In genomic region chr21:45768011-45768740, GRCh38 we compare ENCODE assay signal across 11 cellular contexts.
DNase-seq lines count a peak whose midpoint lies in the region; ATAC-seq and TF ChIP-seq lines count a peak whose summit lies in the region.
"Had no signal": no experiment of that assay in that cellular context is flagged by ENCODE, and none has a peak within 500 bp of the region (broad histone marks: within the 10 kb centered on the region; RNA-seq: fewer than 3 reads in every experiment).

No MANE protein-coding gene starts in this region.

- H3K9me3 Mint-ChIP-seq in activated T-cell treated with anti-CD3 and anti-CD28 coated beads, Interleukin-2, amount 50 U/mL, for 72 hours, result peaks cover 3 to 7% of the 10 kb centered on the region in 2 donors

- no peaks in the 10 kb centered on the region for H4K20me1 ChIP-seq in Karpas-422 (ENCODE audit: insufficient read depth, low read depth, low read length)

- H3K4me1 Mint-ChIP-seq in activated T-cell treated with anti-CD3 and anti-CD28 coated beads, Interleukin-2, amount 50 U/mL, for 72 hours (ENCODE audit: low read depth), result peaks cover 70% of the 10 kb centered on the region

- H3K4me3 Mint-ChIP-seq in activated T-cell treated with anti-CD3 and anti-CD28 coated beads, Interleukin-2, amount 50 U/mL, for 72 hours, result peak overlapping the region; percentile 59 to 75

- H3K27ac ChIP-seq in mesenchymal stem cell (ENCODE audit: low read length, poor library complexity, severe bottlenecking) (no peak overlapping the region), Karpas-422 (ENCODE audit: low read length) (no peak overlapping the region)
- H3K27ac ChIP-seq: dorsolateral prefrontal cortex had no signal

- no peaks in the 10 kb centered on the region for H3K79me2 ChIP-seq in Karpas-422 (ENCODE audit: low read length)

- H3K9me3 ChIP-seq in mesenchymal stem cell (ENCODE audit: control insufficient read depth, low read length) (peaks cover 5% of the 10 kb centered on the region), Karpas-422 (ENCODE audit: low read length) (peaks cover 4% of the 10 kb centered on the region; the same call in 1 of the 2 replicates)

- H3K23ac ChIP-seq in mesenchymal stem cell (ENCODE audit: low read length in 2 of 2), result no peak overlapping the region

- H3K14ac ChIP-seq in mesenchymal stem cell (ENCODE audit: low read length in 2 of 2), result peak overlapping the region in 1 of 2 experiments; percentile 73

- DNase-seq in activated T-cell treated with anti-CD3 and anti-CD28 coated beads, Interleukin-2, amount 50 U/mL, for 72 hours, result peak; percentile 53 to 63
- peak; percentile 6 for DNase-seq in mesenchymal stem cell
- peak; percentile 15 to 54 for DNase-seq in stimulated activated CD8-positive, alpha-beta memory T cell treated with anti-CD3 and anti-CD28 coated beads, Interleukin-2, amount 100 ng/mL, for 48 hours (ENCODE audit: low read depth in 2 of 2)
- no peak for DNase-seq in SK-N-DZ (ENCODE audit: low spot score)
- no peak for DNase-seq in NCI-H524 treated with DMSO at 0.1 percent for 48 hours (lab: John Stamatoyannopoulos, UW)
- no peak for DNase-seq in Karpas-422
- DNase-seq: dorsolateral prefrontal cortex, hippocampal formation, NCI-H1930 had no signal

- H3K36me3 ChIP-seq in mesenchymal stem cell (ENCODE audit: control insufficient read depth in 1 of 2, insufficient read depth in 2 of 2, low read depth in 1 of 2, low read length in 2 of 2) (peaks cover 5 to 12% of the 10 kb centered on the region in 2 experiments), Karpas-422 (ENCODE audit: insufficient read depth, low read length) (no peaks in the 10 kb centered on the region)

- H2AFZ ChIP-seq in mesenchymal stem cell (ENCODE audit: low read depth, low read length) (no peak overlapping the region), Karpas-422 (ENCODE audit: low read length) (no peak overlapping the region)

- no peak overlapping the region for H4K8ac ChIP-seq in mesenchymal stem cell (ENCODE audit: low read length)

- H3K79me1 ChIP-seq in mesenchymal stem cell (replicated peaks; ENCODE audit: low read length, poor library complexity, severe bottlenecking), result peaks cover 13% of the 10 kb centered on the region

- no peak overlapping the region for H2BK120ac ChIP-seq in mesenchymal stem cell (ENCODE audit: low read depth, low read length)

- H3K4me3 ChIP-seq in mesenchymal stem cell (ENCODE audit: insufficient read depth in 1 of 2, low read depth in 1 of 2, low read length in 2 of 2) (no peak overlapping the region), Karpas-422 (ENCODE audit: low read length) (no peak overlapping the region)
- H3K4me3 ChIP-seq: dorsolateral prefrontal cortex had no signal

- no peaks in the 10 kb centered on the region for H3K9me2 ChIP-seq in Karpas-422 (replicated peaks; ENCODE audit: insufficient read depth, low read length)

- H2BK5ac ChIP-seq in mesenchymal stem cell (ENCODE audit: low read depth, low read length, poor library complexity, severe bottlenecking), result no peak overlapping the region

- ATAC-seq in SK-N-SH treated with all-trans-retinoic acid at 6 μM for 48 hours (peak; percentile 73), GM21526 (IDR thresholded peaks at IDR 0.05; ENCODE audit: low FRiP score, unreplicated experiment) (no peak)
- peak; percentile 67 to 72 for ATAC-seq in activated T-cell treated with anti-CD3 and anti-CD28 coated beads, Interleukin-2, amount 50 U/mL, for 72 hours (replicated peaks in 1 of 2)

- H3K9ac ChIP-seq in mesenchymal stem cell (ENCODE audit: low read length), result no peak overlapping the region
- H3K9ac ChIP-seq in Karpas-422 (ENCODE audit: low read length), result no peak overlapping the region

- H2BK15ac ChIP-seq in mesenchymal stem cell (ENCODE audit: low read depth, poor library complexity, severe bottlenecking), result no peak overlapping the region

- H4K91ac ChIP-seq in mesenchymal stem cell (ENCODE audit: low read length), result no peak overlapping the region

- H3K4me2 ChIP-seq in mesenchymal stem cell (ENCODE audit: low read length, poor library complexity, severe bottlenecking) (no peak overlapping the region), Karpas-422 (ENCODE audit: low read depth, low read length, poor library complexity, severe bottlenecking) (no peak overlapping the region)

- no peak overlapping the region for H2BK12ac ChIP-seq in mesenchymal stem cell (ENCODE audit: low read length in 2 of 2)

- H3K4ac ChIP-seq in mesenchymal stem cell (ENCODE audit: low read depth in 1 of 2, low read length in 2 of 2), result no peak overlapping the region

- no peak overlapping the region for H2AK5ac ChIP-seq in mesenchymal stem cell (ENCODE audit: low read length, severe bottlenecking)

- peak overlapping the region; percentile 89 for H3K27ac Mint-ChIP-seq in activated T-cell treated with anti-CD3 and anti-CD28 coated beads, Interleukin-2, amount 50 U/mL, for 72 hours

- H3K4me1 ChIP-seq in mesenchymal stem cell (ENCODE audit: control insufficient read depth, insufficient read depth, low read depth, low read length) (peaks cover 13% of the 10 kb centered on the region), Karpas-422 (ENCODE audit: low read length) (no peaks in the 10 kb centered on the region)

- peaks cover 0 to 7% of the 10 kb centered on the region in 2 donors for H3K36me3 Mint-ChIP-seq in activated T-cell treated with anti-CD3 and anti-CD28 coated beads, Interleukin-2, amount 50 U/mL, for 72 hours (ENCODE audit: insufficient read depth in 2 of 2)

- 77% methylated on average over 10 of the region's 11 CpGs for WGBS in mesenchymal stem cell

- H3K27me3 Mint-ChIP-seq in activated T-cell treated with anti-CD3 and anti-CD28 coated beads, Interleukin-2, amount 50 U/mL, for 72 hours (ENCODE audit: low read depth), result no peaks in the 10 kb centered on the region

- H3K27me3 ChIP-seq in mesenchymal stem cell (ENCODE audit: control insufficient read depth in 1 of 2, insufficient read depth in 1 of 2, low read length in 2 of 2) (peaks cover 0 to 4% of the 10 kb centered on the region in 2 experiments), Karpas-422 (ENCODE audit: low read length) (no peaks in the 10 kb centered on the region)

- no peak overlapping the region for H3K18ac ChIP-seq in mesenchymal stem cell (ENCODE audit: low read depth in 1 of 2, low read length in 2 of 2)

TF ChIP-seq in SK-N-SH treated with all-trans-retinoic acid at 6 μM for 48 hours, 23 proteins besides CTCF, POLR2A, EP300 and RAD21:
- TF ChIP-seq ISL1 (CRISPR knock-in tag; IDR thresholded peaks at IDR 0.05) (peak; percentile 42), TOX (CRISPR knock-in tag; IDR thresholded peaks at IDR 0.05; ENCODE audit: borderline replicate concordance) (peak; percentile 56; the same call in 1 of the 2 replicates), CSDC2 (CRISPR knock-in tag; IDR thresholded peaks at IDR 0.05) (0 out of 2 replicates have a peak, but pooled peaks have one; percentile 27), ARNTL (CRISPR knock-in tag; IDR thresholded peaks at IDR 0.05; ENCODE audit: borderline replicate concordance, low read depth) (no peak)

Comparison
In these comparisons a context has a peak if more than half of its experiments do, and no peak if none do; other contexts are left out.
1. DNase-seq: peak in activated T-cell treated with anti-CD3 and anti-CD28 coated beads, Interleukin-2, amount 50 U/mL, for 72 hours (2 of 2), mesenchymal stem cell (single experiment) and stimulated activated CD8-positive, alpha-beta memory T cell treated with anti-CD3 and anti-CD28 coated beads, Interleukin-2, amount 100 ng/mL, for 48 hours (2 of 2); none in SK-N-DZ (single experiment), NCI-H524 treated with DMSO at 0.1 percent for 48 hours (single experiment) and Karpas-422 (single experiment).